ENCODE assay signal across 24 cellular contexts in the genomic region with DNA sequence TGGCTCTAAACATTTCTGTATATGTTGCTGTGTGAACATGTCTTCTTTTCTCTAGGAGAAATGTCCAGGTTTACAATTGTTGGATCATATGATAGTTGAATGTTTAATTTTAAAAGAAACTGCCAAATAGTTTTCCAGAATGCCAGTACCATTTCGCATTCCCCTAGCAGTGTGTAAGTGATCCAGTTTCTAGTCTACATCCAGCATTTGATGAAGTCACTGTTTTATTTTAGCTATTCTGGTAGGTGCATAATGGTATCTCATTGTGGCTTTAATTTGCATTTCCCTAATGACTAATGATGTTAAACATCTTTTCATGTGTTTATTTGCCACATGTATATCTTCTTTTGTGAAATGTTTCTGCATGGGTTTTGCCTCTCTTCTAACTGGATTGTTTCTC.
"Had no signal": no experiment of that assay in that cellular context is flagged by ENCODE, and none has a peak within 500 bp of the region (broad histone marks: within the 10 kb centered on the region; RNA-seq: fewer than 3 reads in every experiment).

No MANE protein-coding gene starts in this region.

- H3K9me3 ChIP-seq: heart right ventricle, left lung, mucosa of descending colon, neutrophil, sigmoid colon, spleen, testis, transverse colon had no signal

- H3K27ac ChIP-seq: heart right ventricle, left lung, neutrophil, sigmoid colon, spleen, testis, transverse colon had no signal

- H3K27me3 ChIP-seq: heart right ventricle, left lung, neutrophil, sigmoid colon, spleen, testis, transverse colon had no signal

- ATAC-seq: activated CD4-positive, alpha-beta T cell treated with anti-CD3 and anti-CD28 coated beads for 36 hours; activated T-cell treated with anti-CD3 and anti-CD28 coated beads, Interleukin-2, amount 50 U/mL, for 72 hours; effector memory CD8-positive, alpha-beta T cell; left lung; mucosa of descending colon; stimulated activated naive CD8-positive, alpha-beta T cell treated with anti-CD3 and anti-CD28 coated beads, Interleukin-15, Interleukin-2, amounts not matched to agents 100 U/mL and 50 U/mL, for 24 hours had no signal

- H3K4me3 ChIP-seq: heart right ventricle, left lung, lung, mucosa of descending colon, sigmoid colon, spleen, testis, transverse colon had no signal

- FAIRE-seq: urothelium cell line had no signal

- H3K4me1 ChIP-seq: heart right ventricle, left lung, testis, transverse colon had no signal

- DNase-seq: activated B cell treated with CpG ODN at 0.5 μM for 24 hours; activated CD4-positive, alpha-beta T cell treated with anti-CD3 and anti-CD28 coated beads for 36 hours; activated naive CD4-positive, alpha-beta T cell; activated T-cell treated with anti-CD3 and anti-CD28 coated beads for 4 hours; activated T-cell treated with anti-CD3 and anti-CD28 coated beads, Interleukin-2, amount 50 U/mL, for 72 hours; anterior cingulate cortex; caudate nucleus; cortex of kidney; effector memory CD8-positive, alpha-beta T cell; erythroblast; foreskin melanocyte; heart right ventricle; kidney glomerular epithelial cell; left lung; mucosa of descending colon; sigmoid colon; spleen; stimulated activated naive CD8-positive, alpha-beta T cell treated with anti-CD3 and anti-CD28 coated beads, Interleukin-15, Interleukin-2, amounts not matched to agents 100 U/mL and 50 U/mL, for 24 hours; T-helper 1 cell; testis; transverse colon had no signal
